18 cellular contexts compared by ENCODE assay signal in the genomic region with DNA sequence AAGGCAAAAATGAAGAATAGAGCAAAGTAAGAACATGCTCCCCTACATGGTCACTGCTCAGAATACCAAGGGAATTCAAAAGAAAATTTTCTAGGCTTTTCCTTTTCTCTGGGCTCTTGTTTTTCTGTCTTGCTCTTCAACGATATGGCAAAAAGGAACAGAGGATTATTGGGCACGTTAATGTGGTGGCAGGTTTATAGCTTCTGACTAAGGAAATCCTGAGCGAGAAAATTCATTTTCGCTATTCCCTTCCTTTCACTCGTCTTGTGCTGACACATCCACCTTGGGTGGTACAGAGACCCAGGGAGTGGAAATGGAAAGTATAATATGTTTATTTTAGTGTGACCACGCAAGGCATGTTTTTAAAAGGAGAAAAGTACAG.
DNase-seq lines count a peak whose midpoint lies in the region; ATAC-seq and TF ChIP-seq lines count a peak whose summit lies in the region.
"Had no signal": no experiment of that assay in that cellular context is flagged by ENCODE, and none has a peak within 500 bp of the region (broad histone marks: within the 10 kb centered on the region; RNA-seq: fewer than 3 reads in every experiment).

No MANE protein-coding gene starts in this region.

- peak overlapping the region; percentile 47 for H3K4me3 Mint-ChIP-seq in natural killer cell treated with Interleukin-12 subunit alpha and Interleukin-12 subunit beta and Interleukin-15 and Interleukin-18, amount 100 ng/mL, for 72 hours
- H3K4me3 Mint-ChIP-seq in natural killer cell, result no peak overlapping the region
- H3K4me3 Mint-ChIP-seq in endodermal cell, result peak overlapping the region; percentile 73
- peak overlapping the region; percentile 86 for H3K4me3 Mint-ChIP-seq in type B pancreatic cell

- H3K27ac ChIP-seq in PC-3 (ENCODE audit: low read length) (no peak overlapping the region), endodermal cell (ENCODE audit: low read depth, low read length) (no peak overlapping the region)

- no peak for TF ChIP-seq CTCF in natural killer cell (IDR thresholded peaks at IDR 0.05)
- TF ChIP-seq CTCF in PC-3 (conservative IDR thresholded peaks at IDR 0.05; ENCODE audit: low read depth, low read length), result no peak
- TF ChIP-seq CTCF in endodermal cell (conservative IDR thresholded peaks at IDR 0.05), result no peak
- no peak for TF ChIP-seq CTCF in type B pancreatic cell (conservative IDR thresholded peaks at IDR 0.05)

- H3K36me3 ChIP-seq in PC-3 (ENCODE audit: low read depth, low read length) (no peaks in the 10 kb centered on the region), endodermal cell (ENCODE audit: control insufficient read depth, insufficient read depth, low read length) (no peaks in the 10 kb centered on the region)

- no peaks in the 10 kb centered on the region for H3K79me2 ChIP-seq in PC-3 (ENCODE audit: low read length)

- 42 to 53% methylated on average over 4 to 6 of the region's 6 CpGs for WGBS in endodermal cell (ENCODE audit: insufficient coverage in 1 of 2, insufficient read length in 1 of 2), 2 experiments

- no peaks in the 10 kb centered on the region for H3K9me2 ChIP-seq in PC-3 (replicated peaks; ENCODE audit: low read length)

- DNase-seq in natural killer cell treated with Interleukin-12 subunit alpha and Interleukin-12 subunit beta and Interleukin-15 and Interleukin-18, amount 100 ng/mL, for 72 hours (ENCODE audit: low spot score), result no peak
- DNase-seq in natural killer cell (no peak), PC-3 (no peak), endodermal cell (peak; percentile 12), type B pancreatic cell (ENCODE audit: extremely low spot score, unreplicated experiment) (no peak), HuH-7 (ENCODE audit: low spot score) (no peak), OCI-M2 (lab: John Stamatoyannopoulos, UW; ENCODE audit: unreplicated experiment) (no peak), NCI-H446 (lab: John Stamatoyannopoulos, UW) (no peak)
- DNase-seq: activated naive CD4-positive, alpha-beta T cell; COR-L47; GDM1; H7; left ventricle myocardium superior; naive B cell; NCI-H1436; Right ventricle myocardium superior; substantia nigra had no signal

- H2AFZ ChIP-seq in PC-3 (ENCODE audit: low read length), result no peak overlapping the region

- H3K4me1 Mint-ChIP-seq in natural killer cell treated with Interleukin-12 subunit alpha and Interleukin-12 subunit beta and Interleukin-15 and Interleukin-18, amount 100 ng/mL, for 72 hours (ENCODE audit: low read depth in 2 of 2), result peaks cover 10 to 14% of the 10 kb centered on the region in 2 donors
- H3K4me1 Mint-ChIP-seq in natural killer cell (peaks cover 12% of the 10 kb centered on the region in 2 donors), endodermal cell (peaks cover 7% of the 10 kb centered on the region), type B pancreatic cell (ENCODE audit: unreplicated experiment) (peaks cover 23% of the 10 kb centered on the region)

- H3K9me3 Mint-ChIP-seq in natural killer cell treated with Interleukin-12 subunit alpha and Interleukin-12 subunit beta and Interleukin-15 and Interleukin-18, amount 100 ng/mL, for 72 hours, result peaks cover 10% of the 10 kb centered on the region
- H3K9me3 Mint-ChIP-seq in natural killer cell, result peaks cover 5 to 7% of the 10 kb centered on the region in 2 donors
- no peaks in the 10 kb centered on the region for H3K9me3 Mint-ChIP-seq in endodermal cell
- H3K9me3 Mint-ChIP-seq in type B pancreatic cell, result peaks cover 13% of the 10 kb centered on the region

- CTCF ChIA-PET in PC-3 (lab: Charles Lee), result no interaction called here

- peak overlapping the region in 1 of 2 donors; percentile 72 for H3K27ac Mint-ChIP-seq in natural killer cell treated with Interleukin-12 subunit alpha and Interleukin-12 subunit beta and Interleukin-15 and Interleukin-18, amount 100 ng/mL, for 72 hours
- H3K27ac Mint-ChIP-seq in natural killer cell (no peak overlapping the region), endodermal cell (no peak overlapping the region), type B pancreatic cell (peak overlapping the region; percentile 35)
- H3K27ac Mint-ChIP-seq: T-helper 1 cell treated with Interleukin-12 subunit alpha and Interleukin-12 subunit beta and Interleukin-4 antibody, amounts not matched to agents 30 μg/mL and 1 μg/mL, for 36 hours had no signal

- H3K9ac ChIP-seq in PC-3 (ENCODE audit: low read length), result no peak overlapping the region
- H3K9ac ChIP-seq in endodermal cell (ENCODE audit: extremely low read depth, low read length, poor library complexity, severe bottlenecking), result no peak overlapping the region

- POLR2A ChIA-PET in PC-3 (lab: Charles Lee; ENCODE audit: unreplicated experiment), result no interaction called here

- intact Hi-C loops in natural killer cell (cut with micrococcal nuclease) (no loop called here), PC-3 (cut with micrococcal nuclease) (no loop called here)

- no peaks in the 10 kb centered on the region for H3F3A ChIP-seq in PC-3 (ENCODE audit: low read length, unreplicated experiment)

- H4K20me1 ChIP-seq in PC-3 (ENCODE audit: low read length), result no peaks in the 10 kb centered on the region

- peaks cover 69 to 82% of the 10 kb centered on the region in 2 donors for H3K27me3 Mint-ChIP-seq in natural killer cell treated with Interleukin-12 subunit alpha and Interleukin-12 subunit beta and Interleukin-15 and Interleukin-18, amount 100 ng/mL, for 72 hours
- H3K27me3 Mint-ChIP-seq in natural killer cell (ENCODE audit: low read depth in 2 of 2) (peaks cover 77 to 87% of the 10 kb centered on the region in 2 donors), endodermal cell (ENCODE audit: insufficient read depth) (peaks cover 94% of the 10 kb centered on the region), type B pancreatic cell (peaks cover 98% of the 10 kb centered on the region)

- BruUV-seq in PC-3 (replicated peaks; lab: Mats Ljungman, UMichigan), result no TSS peak

- ATAC-seq in natural killer cell treated with Interleukin-12 subunit alpha and Interleukin-12 subunit beta and Interleukin-15 and Interleukin-18, amount 100 ng/mL, for 72 hours, result no peak
- no peak for ATAC-seq in natural killer cell
- no peak for ATAC-seq in PC-3
- ATAC-seq: left ventricle myocardium superior had no signal

- H3K4me1 ChIP-seq in PC-3 (ENCODE audit: insufficient read depth, low read length) (peaks cover 5% of the 10 kb centered on the region; the same call in 1 of the 2 replicates), endodermal cell (ENCODE audit: control insufficient read depth, insufficient read depth, low read length) (no peaks in the 10 kb centered on the region)

- H3K4me3 ChIP-seq in PC-3 (ENCODE audit: low read length) (peak overlapping the region; percentile 31; the same call in 1 of the 2 replicates), endodermal cell (ENCODE audit: low read length) (peak overlapping the region; percentile 94)

- H3K36me3 Mint-ChIP-seq in natural killer cell treated with Interleukin-12 subunit alpha and Interleukin-12 subunit beta and Interleukin-15 and Interleukin-18, amount 100 ng/mL, for 72 hours, result peaks cover 18% of the 10 kb centered on the region
- H3K36me3 Mint-ChIP-seq in natural killer cell, result peaks cover 48% of the 10 kb centered on the region
- no peaks in the 10 kb centered on the region for H3K36me3 Mint-ChIP-seq in endodermal cell (ENCODE audit: low read depth)
- peaks cover 4% of the 10 kb centered on the region for H3K36me3 Mint-ChIP-seq in type B pancreatic cell

- 0 out of 2 replicates have a peak, but pooled peaks cover 9% of the 10 kb centered on the region for H3K27me3 ChIP-seq in PC-3 (ENCODE audit: low read length)
- H3K27me3 ChIP-seq in endodermal cell (ENCODE audit: control insufficient read depth, insufficient read depth, low read length, poor library complexity, severe bottlenecking), result peaks cover 69% of the 10 kb centered on the region

- H3K4me2 ChIP-seq in PC-3 (ENCODE audit: low read length), result peak overlapping the region; percentile 32

- no peaks in the 10 kb centered on the region for H3K9me3 ChIP-seq in PC-3 (ENCODE audit: low read length)
- H3K9me3 ChIP-seq in endodermal cell (ENCODE audit: control insufficient read depth, low read length), result no peaks in the 10 kb centered on the region
